In the genomic region with DNA sequence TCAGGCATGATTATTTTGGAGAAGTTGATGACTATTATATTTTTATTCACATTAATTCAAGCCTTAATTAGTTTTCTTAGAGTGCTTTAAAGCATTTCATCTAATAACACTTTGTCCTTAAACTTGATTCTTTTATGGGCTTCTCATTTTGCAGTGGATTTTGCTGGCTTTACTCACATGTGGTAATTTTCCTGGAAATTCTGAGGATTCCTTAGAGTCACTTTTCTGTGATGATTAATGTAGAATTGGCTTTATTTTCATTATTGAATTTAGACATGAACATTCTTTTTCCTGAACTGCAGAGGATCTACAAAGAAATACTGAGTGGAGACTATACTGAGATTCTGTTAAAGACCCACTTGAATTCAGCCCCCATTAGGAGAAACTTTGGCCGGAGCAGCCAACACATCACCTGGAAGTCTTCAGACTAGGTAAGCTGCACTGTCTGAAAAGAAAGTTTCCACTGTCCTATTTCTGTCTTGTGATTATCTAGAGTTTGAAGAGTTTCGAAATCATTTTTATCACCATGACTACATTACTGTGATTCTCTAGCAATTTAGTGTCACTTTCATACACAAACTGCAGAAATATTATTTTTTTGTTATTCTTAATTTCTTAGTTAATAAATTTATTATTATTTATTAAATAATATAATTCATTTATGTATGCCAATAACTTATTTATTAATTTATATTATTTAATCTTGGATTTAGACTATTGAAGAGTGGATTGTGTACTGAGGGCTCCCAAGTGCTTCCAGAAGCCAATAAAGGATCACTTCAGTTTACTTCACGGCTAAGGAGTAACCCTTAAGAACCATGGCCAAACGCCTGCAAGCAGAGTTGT, we compare ENCODE assay signal across 30 cellular contexts. TPM values are rescaled to one million over a fixed set of nuclear protein-coding genes. Genes with fewer than 3 reads are reported as not detected.
"Had no signal": no experiment of that assay in that cellular context is flagged by ENCODE, and none has a peak within 500 bp of the region (broad histone marks: within the 10 kb centered on the region; RNA-seq: fewer than 3 reads in every experiment).

No MANE protein-coding gene starts in this region.

- H3K27me3 ChIP-seq: esophagus muscularis mucosa, right atrium auricular region, tibial nerve had no signal

- ATAC-seq: left ventricle myocardium superior, psoas muscle had no signal

- H3K4me3 ChIP-seq: cardiac muscle cell, esophagus muscularis mucosa, psoas muscle, right atrium auricular region, spleen, tibial nerve had no signal

- H3K27ac ChIP-seq: cardiac muscle cell, parathyroid adenoma, psoas muscle, right atrium auricular region, spleen, tibial nerve, WERI-Rb-1 had no signal

- H3K4me1 ChIP-seq: parathyroid adenoma, psoas muscle, right atrium auricular region, spleen had no signal

- DNase-seq: activated CD4-positive, alpha-beta memory T cell treated with anti-CD3 and anti-CD28 coated beads, Interleukin-2, amount 10 ng/mL, durations not matched to agents 7 days and 5 days; activated CD4-positive, alpha-beta T cell treated with anti-CD3 and anti-CD28 coated beads, Interleukin-2, amount 10 ng/mL, durations not matched to agents 7 days and 5 days; activated CD4-positive, CD25-positive, alpha-beta regulatory T cell treated with anti-CD3 and anti-CD28 coated beads, Interleukin-2, amount 50 U/mL, for 72 hours; activated CD8-positive, alpha-beta memory T cell treated with anti-CD3 and anti-CD28 coated beads, Interleukin-2, amount 50 U/mL, for 48 hours; activated gamma-delta T cell treated with Interleukin-2 at 50 U/mL for 16 hours; activated naive CD4-positive, alpha-beta T cell treated with anti-CD3 and anti-CD28 coated beads, Interleukin-2, amount 50 U/mL, for 16 hours; activated T-cell treated with anti-CD3 and anti-CD28 coated beads, Interleukin-2, amount 50 U/mL, for 24 hours; anterior cingulate cortex; cortex of kidney; glutamatergic neuron; left ventricle myocardium superior; spleen; stimulated activated naive CD4-positive, alpha-beta T cell treated with Interleukin-2 at 50 U/mL for 16 hours; T-helper 9 cell; WERI-Rb-1 had no signal

- H3K9me3 ChIP-seq: esophagus muscularis mucosa, psoas muscle, right atrium auricular region, spleen, tibial nerve had no signal

- H3K36me3 ChIP-seq: cardiac muscle cell, esophagus muscularis mucosa, right atrium auricular region, spleen, tibial nerve, WERI-Rb-1 had no signal

RNA-seq across cellular contexts. Expression of gene RFPL4B, which starts 2.0 kb away (rescaled TPM):
- total RNA-seq: activated CD4-positive, alpha-beta memory T cell treated with anti-CD3 and anti-CD28 coated beads, Interleukin-2, amount 10 ng/mL, durations not matched to agents 7 days and 5 days; activated CD4-positive, alpha-beta T cell treated with anti-CD3 and anti-CD28 coated beads, Interleukin-2, amount 10 ng/mL, durations not matched to agents 7 days and 5 days; cardiac muscle cell; cerebellum; esophagus muscularis mucosa; frontal cortex; left ventricle myocardium superior; lung microvascular endothelial cell; mesenteric fat pad; mucosa of gallbladder; psoas muscle; right atrium auricular region; spleen; T-helper 1 cell treated with Interleukin-12 subunit alpha and Interleukin-12 subunit beta and Interleukin-4 antibody, amounts not matched to agents 30 ng/mL and 1 ng/mL, for 36 hours; temporal lobe; tibial nerve; ureter had no signal
- polyA plus RNA-seq: cardiac muscle cell, neural cell, psoas muscle, spleen had no signal
